Comparison of ENCODE assay signal across 8 cellular contexts in genomic region chr10:62083413-62083794, GRCh38.
DNase-seq lines count a peak whose midpoint lies in the region; ATAC-seq and TF ChIP-seq lines count a peak whose summit lies in the region.

No MANE protein-coding gene starts in this region.

- TF ChIP-seq CTCF in Calu3 (IDR thresholded peaks at IDR 0.05; ENCODE audit: unreplicated experiment), result no peak
- no peak for TF ChIP-seq CTCF in colonic mucosa (IDR thresholded peaks at IDR 0.05)

- peak overlapping the region; percentile 72 for H3K27ac ChIP-seq in colonic mucosa

- no peaks in the 10 kb centered on the region for H3K27me3 Mint-ChIP-seq in Calu3 (ENCODE audit: unreplicated experiment)

- no peaks in the 10 kb centered on the region for H3K9me3 Mint-ChIP-seq in Calu3 (ENCODE audit: low read depth, unreplicated experiment)

- H3K9me3 ChIP-seq in colonic mucosa, result no peaks in the 10 kb centered on the region

- CTCF ChIA-PET in Calu3 (lab: Charles Lee), result interaction anchor here (0.6 to 2.4 kb wide), 4 partner anchors 10 to 1267 kb away, joined by 3 to 10 read pairs (median 6); no protein-coding TSS in a partner anchor

- H3K4me1 ChIP-seq in colonic mucosa, result peaks cover 11% of the 10 kb centered on the region

- intact Hi-C loops in Calu3 (cut with micrococcal nuclease; ENCODE audit: unreplicated experiment) (loop anchor here (2.0 kb wide), 1 partner anchor 179 kb away; no protein-coding TSS in a partner anchor), colonic mucosa (cut with DNase I) (no loop called here)

- DNase-seq in Calu3 (peak; percentile 25), NCI-H2171 treated with DMSO at 0.1 percent for 48 hours (lab: John Stamatoyannopoulos, UW) (peak; percentile 73), colonic mucosa (no peak), myocyte (ENCODE audit: low read depth) (peak; percentile 65), NCI-H1048 (lab: John Stamatoyannopoulos, UW) (no peak), nucleus accumbens (lab: John Stamatoyannopoulos, UW) (no peak)

- H3K36me3 ChIP-seq in colonic mucosa, result peaks cover 6% of the 10 kb centered on the region

- no peak for ATAC-seq in GM21447 (IDR thresholded peaks at IDR 0.05; ENCODE audit: unreplicated experiment)
- no peak for ATAC-seq in GM18907 (IDR thresholded peaks at IDR 0.05; ENCODE audit: unreplicated experiment)

- H3K27ac Mint-ChIP-seq in Calu3 (ENCODE audit: unreplicated experiment), result peak overlapping the region; percentile 89

- H3K27me3 ChIP-seq in colonic mucosa, result no peaks in the 10 kb centered on the region

- H3K4me1 Mint-ChIP-seq in Calu3 (ENCODE audit: low read depth, unreplicated experiment), result peaks cover 50% of the 10 kb centered on the region

- H3K4me3 ChIP-seq in colonic mucosa, result no peak overlapping the region

- BruUV-seq in Calu3 (replicated peaks; lab: Mats Ljungman, UMichigan), result no TSS peak

- H3K36me3 Mint-ChIP-seq in Calu3 (ENCODE audit: insufficient read depth, unreplicated experiment), result peaks cover 24% of the 10 kb centered on the region

- H3K4me3 Mint-ChIP-seq in Calu3 (ENCODE audit: low read depth, unreplicated experiment), result peak overlapping the region; percentile 27

- H3K9ac ChIP-seq in colonic mucosa (ENCODE audit: low read depth in 2 of 2, low read length in 2 of 2), result peak overlapping the region in 1 of 2 donors; percentile 0

Comparison
In these comparisons a context has a peak if more than half of its experiments do, and no peak if none do; other contexts are left out.
1. DNase-seq: peak in Calu3 (single experiment), NCI-H2171 treated with DMSO at 0.1 percent for 48 hours (single experiment) and myocyte (single experiment); none in colonic mucosa (single experiment), NCI-H1048 (single experiment) and nucleus accumbens (0 of 56).